In the genomic region with DNA sequence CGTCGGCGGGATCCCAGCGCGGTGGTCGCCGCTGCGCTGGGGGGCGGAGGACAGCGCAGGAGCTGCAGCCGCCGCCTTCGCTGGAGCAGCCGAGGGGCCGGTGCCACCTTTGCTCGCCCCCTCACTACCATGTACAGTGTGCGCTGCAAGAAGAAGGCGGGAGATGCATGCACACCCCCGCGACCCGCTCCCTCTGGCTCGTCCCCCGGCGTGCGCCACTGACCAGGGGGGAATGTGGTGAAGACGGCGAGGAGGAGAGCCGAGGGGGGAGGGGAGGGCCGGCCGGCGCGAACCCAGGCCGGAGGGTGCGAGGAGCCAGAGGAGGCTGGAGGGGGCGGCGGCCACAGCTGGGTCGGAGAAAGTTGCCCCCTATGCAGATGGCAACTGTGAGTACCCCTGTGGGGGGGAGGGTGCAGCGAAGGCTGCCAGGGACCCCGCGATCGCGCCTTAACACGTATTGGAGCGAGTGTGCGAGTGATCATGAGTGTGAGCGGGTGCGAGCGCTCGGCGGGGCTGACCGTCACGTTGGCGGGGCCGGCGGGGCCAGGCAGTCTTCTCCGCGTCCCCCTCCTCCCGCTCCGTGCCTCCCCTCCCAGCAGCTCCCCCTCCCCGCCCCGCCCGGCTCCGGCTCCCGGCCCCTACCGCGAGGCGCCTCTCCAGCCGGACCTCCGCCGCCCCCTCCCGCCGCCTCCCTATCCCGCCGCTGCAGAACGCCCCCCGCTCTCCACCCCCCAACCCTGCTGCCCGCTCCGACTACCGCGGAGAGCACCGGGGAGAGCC, we compare ENCODE assay signal across 7 cellular contexts. TPM values are rescaled to one million over a fixed set of nuclear protein-coding genes. Genes with fewer than 3 reads are reported as not detected.
DNase-seq lines count a peak whose midpoint lies in the region; TF ChIP-seq lines count a peak whose summit lies in the region.

No MANE protein-coding gene starts in this region.

- H3K27ac Mint-ChIP-seq in neural progenitor cell = no peak overlapping the region

- H3K9ac ChIP-seq in neural progenitor cell = no peak overlapping the region

- H3K4me1 Mint-ChIP-seq in neural progenitor cell = peaks cover 15% of the 10 kb centered on the region

- H3K9me3 Mint-ChIP-seq in neural progenitor cell = peaks cover 5% of the 10 kb centered on the region

- H3F3A ChIP-seq in neural progenitor cell (ENCODE audit: low read depth) = peaks cover 23% of the 10 kb centered on the region

- H3K27me3 Mint-ChIP-seq in neural progenitor cell (ENCODE audit: insufficient read depth, low read depth) = peaks cover 15% of the 10 kb centered on the region

- H3K4me1 ChIP-seq in SJCRH30 = peaks cover 2% of the 10 kb centered on the region
- H3K4me1 ChIP-seq in esophagus (ENCODE audit: control insufficient read depth in 2 of 2, insufficient read depth in 2 of 2, low read length in 1 of 2) = peaks cover 4 to 12% of the 10 kb centered on the region in 2 donors
- peaks cover 13% of the 10 kb centered on the region for H3K4me1 ChIP-seq in neural progenitor cell

- H3K36me3 Mint-ChIP-seq in neural progenitor cell = peaks cover 19% of the 10 kb centered on the region

- DNase-seq in H7 (peak; percentile 78), SJCRH30 (peak; percentile 49 to 53), neural progenitor cell (ENCODE audit: low spot score) (peak; percentile 62), DMS153 (lab: John Stamatoyannopoulos, UW) (no peak), MV-4-11 (lab: John Stamatoyannopoulos, UW) (no peak), pons (ENCODE audit: low spot score) (no peak)

- H3K9me3 ChIP-seq in SJCRH30 (replicated peaks) = no peaks in the 10 kb centered on the region
- peaks cover 0 to 15% of the 10 kb centered on the region in 2 donors for H3K9me3 ChIP-seq in esophagus (ENCODE audit: control insufficient read depth in 2 of 2, insufficient read depth in 1 of 2, low read depth in 1 of 2, low read length in 1 of 2)
- no peaks in the 10 kb centered on the region for H3K9me3 ChIP-seq in neural progenitor cell (ENCODE audit: low read depth)

- H4K20me1 ChIP-seq in neural progenitor cell (ENCODE audit: low read depth) = peaks cover 35% of the 10 kb centered on the region

- H3K4me2 ChIP-seq in neural progenitor cell = peak overlapping the region; percentile 76

- TF ChIP-seq CTCF in neural progenitor cell (IDR thresholded peaks at IDR 0.05) = no peak

- H3K4me3 ChIP-seq in H7 (ENCODE audit: insufficient read depth, low read depth, low read length) (peak overlapping the region; percentile 70), SJCRH30 (peak overlapping the region; percentile 97), esophagus (ENCODE audit: low read depth in 1 of 2, low read length in 2 of 2) (peak overlapping the region; percentile 50 to 54), neural progenitor cell (peak overlapping the region; percentile 61)

- H3K36me3 ChIP-seq in H7 (replicated peaks; ENCODE audit: control insufficient read depth, insufficient read depth, low read length) (no peaks in the 10 kb centered on the region), SJCRH30 (peaks cover 9% of the 10 kb centered on the region), esophagus (ENCODE audit: control insufficient read depth in 2 of 2, insufficient read depth in 2 of 2, low read length in 1 of 2) (peaks cover 0 to under 1% of the 10 kb centered on the region in 2 donors), neural progenitor cell (no peaks in the 10 kb centered on the region)

- peak overlapping the region; percentile 99 for H3K4me3 Mint-ChIP-seq in neural progenitor cell

- H2AFZ ChIP-seq in neural progenitor cell (replicated peaks) = peak overlapping the region; percentile 94

- H3K27me3 ChIP-seq in H7 (ENCODE audit: control insufficient read depth, insufficient read depth, low read length) (peaks cover 50% of the 10 kb centered on the region), SJCRH30 (no peaks in the 10 kb centered on the region), esophagus (ENCODE audit: control insufficient read depth in 1 of 2, insufficient read depth in 2 of 2, low read length in 2 of 2) (peaks cover 6 to 7% of the 10 kb centered on the region in 2 donors), neural progenitor cell (peaks cover 70% of the 10 kb centered on the region)

- 1 to 2% methylated on average over 36 to 80 of the region's 81 CpGs for WGBS in esophagus, 2 donors

- peak overlapping the region; percentile 86 for H3K27ac ChIP-seq in SJCRH30
- no peak overlapping the region for H3K27ac ChIP-seq in esophagus (ENCODE audit: low read depth in 2 of 2, low read length in 1 of 2)
- no peak overlapping the region for H3K27ac ChIP-seq in neural progenitor cell

- no peaks in the 10 kb centered on the region for H3K79me2 ChIP-seq in neural progenitor cell (ENCODE audit: low read depth)

RNA-seq across cellular contexts. Expression of gene SLITRK5, which starts 0.8 kb away (rescaled TPM):
- 0.55 and 0.85 TPM in 2 replicates for total RNA-seq in H7 (2014; rRNA removed; shearing (Covaris generic))
- total RNA-seq in SJCRH30 (2014; rRNA removed; shearing (Covaris generic)) = 2.8 and 3.3 TPM in 2 replicates
- under 1 TPM; 0.02 TPM for polyA plus RNA-seq in esophagus
- total RNA-seq in neural progenitor cell (ENCODE audit: low replicate concordance) = 1.5 and 1.9 TPM in 2 replicates

Comparison
In these comparisons a context has a peak if more than half of its experiments do, and no peak if none do; other contexts are left out.
1. DNase-seq: peak in H7 (single experiment), SJCRH30 (2 of 2) and neural progenitor cell (single experiment); none in DMS153 (single experiment), MV-4-11 (single experiment) and pons (single experiment).
2. Peak in every context shown above with its lines, with median percentiles within 50 percentile points of each other: H3K4me3 ChIP-seq.